10 cellular contexts compared by ENCODE assay signal in the genomic region with DNA sequence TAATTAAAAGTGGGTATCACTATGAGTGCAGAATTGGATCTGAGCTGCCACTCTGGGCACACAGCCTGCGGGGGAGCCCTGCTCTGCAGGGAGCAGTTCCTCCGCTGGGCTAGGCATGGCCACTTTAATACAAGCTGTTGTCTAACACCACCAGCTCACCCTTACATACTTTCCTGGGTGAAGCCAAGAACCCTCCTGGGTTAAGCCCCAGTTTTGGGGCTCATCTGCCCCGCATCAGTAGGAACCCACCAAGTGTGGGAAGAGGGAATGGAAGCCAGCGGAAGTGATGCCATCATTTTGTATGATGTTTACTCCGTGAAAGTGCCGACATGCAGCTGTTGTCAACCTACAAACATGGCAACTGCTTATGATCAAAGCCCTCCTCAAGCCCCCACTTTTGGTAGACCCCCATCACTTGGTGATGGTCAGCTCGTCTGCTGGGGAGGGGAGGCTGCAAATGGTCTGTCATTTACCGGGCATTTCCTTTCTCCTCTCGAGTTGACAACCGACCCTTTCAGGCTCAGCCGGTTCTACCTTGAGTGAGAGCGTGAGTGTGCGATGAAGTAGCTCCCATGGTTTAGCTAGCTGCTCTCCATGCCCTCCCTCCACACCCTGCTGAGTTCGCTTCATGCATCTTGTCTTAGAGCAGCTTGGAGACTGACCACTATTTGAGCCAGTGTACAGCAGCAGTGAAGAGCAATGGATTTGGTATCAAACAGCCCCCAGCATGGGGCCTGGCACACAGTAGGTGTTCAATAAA.
"Had no signal": no experiment of that assay in that cellular context is flagged by ENCODE, and none has a peak within 500 bp of the region (broad histone marks: within the 10 kb centered on the region; RNA-seq: fewer than 3 reads in every experiment).

No MANE protein-coding gene starts in this region.

- ATAC-seq: body of pancreas; effector memory CD8-positive, alpha-beta T cell; left cardiac atrium; natural killer cell had no signal

- DNase-seq: activated CD4-positive, alpha-beta T cell treated with anti-CD3 and anti-CD28 coated beads, Interleukin-2, amount 50 U/mL, for 4 hours; activated naive CD4-positive, alpha-beta T cell treated with anti-CD3 and anti-CD28 coated beads, Interleukin-2, amount 10 ng/mL, durations not matched to agents 7 days and 5 days; effector memory CD8-positive, alpha-beta T cell; hypothalamus; left cardiac atrium; natural killer cell; nucleus accumbens had no signal

- H3K27ac ChIP-seq: body of pancreas, tibial nerve had no signal

- H3K4me1 ChIP-seq: body of pancreas had no signal

- H3K36me3 Mint-ChIP-seq: activated naive CD4-positive, alpha-beta T cell treated with anti-CD3 and anti-CD28 coated beads, Interleukin-2, amount 10 ng/mL, durations not matched to agents 7 days and 5 days; natural killer cell had no signal

- H3K4me3 Mint-ChIP-seq: activated naive CD4-positive, alpha-beta T cell treated with anti-CD3 and anti-CD28 coated beads, Interleukin-2, amount 10 ng/mL, durations not matched to agents 7 days and 5 days; central memory CD8-positive, alpha-beta T cell; natural killer cell had no signal

- H3K36me3 ChIP-seq: tibial nerve had no signal

- H3K27ac Mint-ChIP-seq: activated naive CD4-positive, alpha-beta T cell treated with anti-CD3 and anti-CD28 coated beads, Interleukin-2, amount 10 ng/mL, durations not matched to agents 7 days and 5 days had no signal

- H3K27me3 ChIP-seq: body of pancreas, tibial nerve had no signal

- H3K9me3 ChIP-seq: body of pancreas, tibial nerve had no signal

- H3K4me3 ChIP-seq: body of pancreas, tibial nerve had no signal
